Comparison of ENCODE assay signal across 7 cellular contexts in the genomic region with DNA sequence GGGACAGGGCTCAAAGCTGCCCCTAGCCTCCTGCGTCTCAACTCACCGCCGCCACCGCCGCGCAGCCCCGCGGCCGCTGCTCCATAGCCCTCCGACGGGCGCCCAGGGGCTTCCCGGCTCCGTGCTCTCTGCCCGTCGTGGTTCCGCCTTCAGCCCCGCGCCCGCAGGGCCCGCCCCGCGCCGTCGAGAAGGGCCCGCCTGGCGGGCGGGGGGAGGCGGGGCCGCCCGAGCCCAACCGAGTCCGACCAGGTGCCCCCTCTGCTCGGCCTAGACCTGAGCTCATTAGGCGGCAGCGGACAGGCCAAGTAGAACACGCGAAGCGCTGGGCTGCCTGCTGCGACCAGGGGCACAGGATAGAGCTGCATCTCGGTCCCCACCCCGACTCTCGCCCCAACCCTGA. TPM values are rescaled to one million over a fixed set of nuclear protein-coding genes. Genes with fewer than 3 reads are reported as not detected.
DNase-seq lines count a peak whose midpoint lies in the region; ATAC-seq and TF ChIP-seq lines count a peak whose summit lies in the region.

A gene with protein sequence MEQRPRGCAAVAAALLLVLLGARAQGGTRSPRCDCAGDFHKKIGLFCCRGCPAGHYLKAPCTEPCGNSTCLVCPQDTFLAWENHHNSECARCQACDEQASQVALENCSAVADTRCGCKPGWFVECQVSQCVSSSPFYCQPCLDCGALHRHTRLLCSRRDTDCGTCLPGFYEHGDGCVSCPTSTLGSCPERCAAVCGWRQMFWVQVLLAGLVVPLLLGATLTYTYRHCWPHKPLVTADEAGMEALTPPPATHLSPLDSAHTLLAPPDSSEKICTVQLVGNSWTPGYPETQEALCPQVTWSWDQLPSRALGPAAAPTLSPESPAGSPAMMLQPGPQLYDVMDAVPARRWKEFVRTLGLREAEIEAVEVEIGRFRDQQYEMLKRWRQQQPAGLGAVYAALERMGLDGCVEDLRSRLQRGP (minus strand): TSS at position 151 of the 400 bp plus-strand sequence. CDS start 66 bp downstream, at position 85.

- peak within 1 kb of the TSS; percentile 72 for H3K27ac Mint-ChIP-seq in activated naive CD4-positive, alpha-beta T cell treated with anti-CD3 and anti-CD28 coated beads, Interleukin-2, amount 50 U/mL, for 24 hours

- H3K27me3 ChIP-seq in lower lobe of right lung (ENCODE audit: low read depth), result peaks cover 14% of the 10 kb centered on the region
- H3K27me3 ChIP-seq in thyroid gland, result no peaks in the 10 kb centered on the region

- ATAC-seq in lower lobe of right lung, result no peak

- H3K27ac ChIP-seq in lower lobe of right lung (peak within 1 kb of the TSS; percentile 31), thyroid gland (no peak within 1 kb of the TSS)

- DNase-seq in T-helper 22 cell (ENCODE audit: low read depth), result peak; percentile 58
- no peak for DNase-seq in lower lobe of right lung
- no peak for DNase-seq in thyroid gland
- DNase-seq in AG20443 (ENCODE audit: low spot score), result no peak
- no peak for DNase-seq in hypothalamus (lab: John Stamatoyannopoulos, UW)
- no peak for DNase-seq in NCI-H2107 treated with DMSO at 0.1 percent for 48 hours (lab: John Stamatoyannopoulos, UW; ENCODE audit: unreplicated experiment)

- 48 to 70% methylated on average over 2 to 3 of the region's 43 CpGs for WGBS in thyroid gland, 2 donors

- H3K4me3 Mint-ChIP-seq in activated naive CD4-positive, alpha-beta T cell treated with anti-CD3 and anti-CD28 coated beads, Interleukin-2, amount 50 U/mL, for 24 hours, result peak within 1 kb of the TSS; percentile 97

- intact Hi-C loops in lower lobe of right lung (cut with DNase I) (no loop called here), thyroid gland (cut with DNase I) (no loop called here)

- H3K36me3 Mint-ChIP-seq in activated naive CD4-positive, alpha-beta T cell treated with anti-CD3 and anti-CD28 coated beads, Interleukin-2, amount 50 U/mL, for 24 hours, result peaks cover 10% of the 10 kb centered on the region

- H3K4me1 Mint-ChIP-seq in activated naive CD4-positive, alpha-beta T cell treated with anti-CD3 and anti-CD28 coated beads, Interleukin-2, amount 50 U/mL, for 24 hours, result peaks cover 36% of the 10 kb centered on the region

- no peaks in the 10 kb centered on the region for H3K4me1 ChIP-seq in lower lobe of right lung
- no peaks in the 10 kb centered on the region for H3K4me1 ChIP-seq in thyroid gland

- H3K9me3 Mint-ChIP-seq in activated naive CD4-positive, alpha-beta T cell treated with anti-CD3 and anti-CD28 coated beads, Interleukin-2, amount 50 U/mL, for 24 hours, result no peaks in the 10 kb centered on the region

- H3K27me3 Mint-ChIP-seq in activated naive CD4-positive, alpha-beta T cell treated with anti-CD3 and anti-CD28 coated beads, Interleukin-2, amount 50 U/mL, for 24 hours, result no peaks in the 10 kb centered on the region

- TF ChIP-seq CTCF in lower lobe of right lung (IDR thresholded peaks at IDR 0.05) (no peak), thyroid gland (IDR thresholded peaks at IDR 0.05) (no peak)

- peaks cover 24% of the 10 kb centered on the region for H3K36me3 ChIP-seq in lower lobe of right lung
- peaks cover 0 to 6% of the 10 kb centered on the region in 2 donors for H3K36me3 ChIP-seq in thyroid gland

- TF ChIP-seq POLR2A in thyroid gland (IDR thresholded peaks at IDR 0.05), result no peak

- peak within 1 kb of the TSS; percentile 41 for H3K4me3 ChIP-seq in lower lobe of right lung
- H3K4me3 ChIP-seq in thyroid gland (replicated peaks in 1 of 3), result no peak within 1 kb of the TSS

- no peaks in the 10 kb centered on the region for H3K9me3 ChIP-seq in lower lobe of right lung
- H3K9me3 ChIP-seq in thyroid gland, result no peaks in the 10 kb centered on the region

RNA-seq across cellular contexts. Expression of the gene that starts here (rescaled TPM):
- total RNA-seq in lower lobe of right lung (8.2 TPM), thyroid gland (10 to 100 TPM in 3 of 4 donors, 1 to 10 TPM in 1; 2.2 to 18.9 (median 10.7) TPM)
